8 cellular contexts compared by ENCODE assay signal in genomic region chr10:83871486-83872081, GRCh38.
DNase-seq lines count a peak whose midpoint lies in the region; ATAC-seq and TF ChIP-seq lines count a peak whose summit lies in the region.

No MANE protein-coding gene starts in this region.

- peak; percentile 95 for ATAC-seq in GM18520 (IDR thresholded peaks at IDR 0.05; ENCODE audit: unreplicated experiment)
- peak; percentile 98 for ATAC-seq in HG03025 (IDR thresholded peaks at IDR 0.05; ENCODE audit: low FRiP score, unreplicated experiment)

- TF ChIP-seq CTCF in WERI-Rb-1 (IDR thresholded peaks at IDR 0.05; ENCODE audit: low read depth, low read length) (peak; percentile 94), cardiac fibroblast (IDR thresholded peaks at IDR 0.05; ENCODE audit: low read depth, low read length) (peak; percentile 92)

- no peaks in the 10 kb centered on the region for H3K9me3 ChIP-seq in WERI-Rb-1 (ENCODE audit: severe bottlenecking)

- H3K27ac ChIP-seq in WERI-Rb-1 = no peak overlapping the region

- H3K36me3 ChIP-seq in WERI-Rb-1 = no peaks in the 10 kb centered on the region

- peak; percentile 86 for DNase-seq in AG20443 (ENCODE audit: low spot score)
- DNase-seq in NCI-H2029 treated with DMSO at 0.1 percent for 48 hours (lab: John Stamatoyannopoulos, UW) = peak; percentile 6
- peak; percentile 80 for DNase-seq in WERI-Rb-1
- peak; percentile 66 to 70 for DNase-seq in cardiac fibroblast (ENCODE audit: low read depth in 2 of 2)
- peak; percentile 68 for DNase-seq in kidney tubule cell (ENCODE audit: low spot score)
- DNase-seq in stimulated activated CD4-positive, alpha-beta T cell treated with anti-CD3 and anti-CD28 coated beads, Interleukin-2, amount 100 ng/mL, for 48 hours = peak; percentile 61 to 63

- no peaks in the 10 kb centered on the region for H3K27me3 ChIP-seq in WERI-Rb-1 (ENCODE audit: insufficient read depth, low read depth, severe bottlenecking)

- no peak overlapping the region for H3K4me3 ChIP-seq in WERI-Rb-1 (ENCODE audit: low read depth, low read length)
- no peak overlapping the region for H3K4me3 ChIP-seq in cardiac fibroblast (replicated peaks in 1 of 2; ENCODE audit: low read depth in 2 of 2, low read length in 2 of 2)

Comparison
In these comparisons a context has a peak if more than half of its experiments do, and no peak if none do; other contexts are left out.
1. DNase-seq: peak in every context shown above with its lines; median percentile 86 in AG20443; 80 in WERI-Rb-1; 68 in cardiac fibroblast; 68 in kidney tubule cell; 62 in stimulated activated CD4-positive, alpha-beta T cell treated with anti-CD3 and anti-CD28 coated beads, Interleukin-2, amount 100 ng/mL, for 48 hours; 6 in NCI-H2029 treated with DMSO at 0.1 percent for 48 hours.